1 cellular context compared by ENCODE assay signal in the genomic region with DNA sequence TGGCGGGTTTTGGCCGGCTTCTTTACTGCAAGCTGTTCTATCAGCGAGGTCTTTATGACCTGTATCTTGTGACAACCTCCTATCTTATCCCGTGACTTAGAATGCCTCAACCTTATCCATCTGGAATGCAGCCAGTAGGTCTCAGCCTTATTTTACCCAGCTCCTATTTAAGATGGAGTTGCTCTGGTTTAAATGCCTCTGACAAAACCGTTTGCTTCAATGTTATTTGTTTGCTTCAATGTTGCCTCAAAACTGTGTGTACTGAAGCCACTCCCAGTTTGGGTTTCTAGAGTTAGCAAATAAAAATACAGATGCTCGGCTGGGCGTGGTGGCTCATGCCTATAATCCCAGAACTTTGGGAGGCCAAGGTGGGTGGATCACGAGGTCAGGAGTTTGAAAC.
A peak's percentile ranks its signal among the peaks of the same experiment; 100 is the strongest.
TF ChIP-seq lines count a peak whose summit lies in the region.

No MANE protein-coding gene starts in this region.

TF ChIP-seq in K562, 482 proteins besides CTCF, POLR2A, EP300 and RAD21 (continued from another document):
- TF ChIP-seq TEAD1 (CRISPR knock-in tag; IDR thresholded peaks at IDR 0.05) = peak in 1 of 2 experiments; percentile 71; a peak in 1 of 4 replicates
- TF ChIP-seq PHB (CRISPR knock-in tag; IDR thresholded peaks at IDR 0.05) = no peak
- TF ChIP-seq CBX3 (IDR thresholded peaks at IDR 0.05; ENCODE audit: borderline replicate concordance in 1 of 2, low read length in 2 of 2) = no peak
- no peak for TF ChIP-seq ZNF830 (CRISPR knock-in tag; IDR thresholded peaks at IDR 0.05)
- TF ChIP-seq ZNF764 (CRISPR knock-in tag; IDR thresholded peaks at IDR 0.05; ENCODE audit: low read depth) = no peak
- TF ChIP-seq PTTG1 (tag; IDR thresholded peaks at IDR 0.05; ENCODE audit: low read depth) = no peak
- no peak for TF ChIP-seq HDAC2 (IDR thresholded peaks at IDR 0.05)
- no peak for TF ChIP-seq PHTF2 (CRISPR knock-in tag; IDR thresholded peaks at IDR 0.05)
- no peak for TF ChIP-seq NR4A1 (CRISPR knock-in tag; IDR thresholded peaks at IDR 0.05)
- TF ChIP-seq NR4A1 (tag; IDR thresholded peaks at IDR 0.05) = 0 out of 2 replicates have a peak, but pooled peaks have one; percentile 43
- no peak for TF ChIP-seq FUS (optimal IDR thresholded peaks at IDR 0.05; ENCODE audit: low read depth, low read length)
- TF ChIP-seq TAF15 (IDR thresholded peaks at IDR 0.05; ENCODE audit: low read depth, low read length) = no peak
- no peak for TF ChIP-seq NR2C1 (IDR thresholded peaks at IDR 0.05)
- TF ChIP-seq NR2C1 (tag; IDR thresholded peaks at IDR 0.05) = 0 out of 2 replicates have a peak, but pooled peaks have one; percentile 34
- TF ChIP-seq HMGN3 (IDR thresholded peaks at IDR 0.05; ENCODE audit: borderline replicate concordance, extremely low read depth, insufficient read length, low read depth, low read length) = no peak
- TF ChIP-seq, protein P1, sequence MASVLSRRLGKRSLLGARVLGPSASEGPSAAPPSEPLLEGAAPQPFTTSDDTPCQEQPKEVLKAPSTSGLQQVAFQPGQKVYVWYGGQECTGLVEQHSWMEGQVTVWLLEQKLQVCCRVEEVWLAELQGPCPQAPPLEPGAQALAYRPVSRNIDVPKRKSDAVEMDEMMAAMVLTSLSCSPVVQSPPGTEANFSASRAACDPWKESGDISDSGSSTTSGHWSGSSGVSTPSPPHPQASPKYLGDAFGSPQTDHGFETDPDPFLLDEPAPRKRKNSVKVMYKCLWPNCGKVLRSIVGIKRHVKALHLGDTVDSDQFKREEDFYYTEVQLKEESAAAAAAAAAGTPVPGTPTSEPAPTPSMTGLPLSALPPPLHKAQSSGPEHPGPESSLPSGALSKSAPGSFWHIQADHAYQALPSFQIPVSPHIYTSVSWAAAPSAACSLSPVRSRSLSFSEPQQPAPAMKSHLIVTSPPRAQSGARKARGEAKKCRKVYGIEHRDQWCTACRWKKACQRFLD (CRISPR knock-in tag; IDR thresholded peaks at IDR 0.05) = no peak
- no peak for TF ChIP-seq SMAD3 (CRISPR knock-in tag; conservative IDR thresholded peaks at IDR 0.05)
- TF ChIP-seq ARID1B (IDR thresholded peaks at IDR 0.05) = no peak
- 0 out of 2 replicates have a peak, but pooled peaks have one; percentile 76 for TF ChIP-seq ZNF583 (CRISPR knock-in tag; IDR thresholded peaks at IDR 0.05)
- TF ChIP-seq, protein P2, sequence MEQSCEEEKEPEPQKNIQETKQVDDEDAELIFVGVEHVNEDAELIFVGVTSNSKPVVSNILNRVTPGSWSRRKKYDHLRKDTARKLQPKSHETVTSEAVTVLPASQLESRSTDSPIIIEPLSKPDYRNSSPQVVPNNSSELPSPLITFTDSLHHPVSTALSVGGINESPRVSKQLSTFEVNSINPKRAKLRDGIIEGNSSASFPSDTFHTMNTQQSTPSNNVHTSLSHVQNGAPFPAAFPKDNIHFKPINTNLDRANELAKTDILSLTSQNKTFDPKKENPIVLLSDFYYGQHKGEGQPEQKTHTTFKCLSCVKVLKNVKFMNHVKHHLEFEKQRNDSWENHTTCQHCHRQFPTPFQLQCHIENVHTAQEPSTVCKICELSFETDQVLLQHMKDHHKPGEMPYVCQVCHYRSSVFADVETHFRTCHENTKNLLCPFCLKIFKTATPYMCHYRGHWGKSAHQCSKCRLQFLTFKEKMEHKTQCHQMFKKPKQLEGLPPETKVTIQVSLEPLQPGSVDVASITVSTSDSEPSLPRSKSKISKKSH (CRISPR knock-in tag; IDR thresholded peaks at IDR 0.05) = no peak
- TF ChIP-seq ZNF121 (CRISPR knock-in tag; conservative IDR thresholded peaks at IDR 0.05) = no peak
